Comparison of ENCODE assay signal across 12 cellular contexts in the genomic region with DNA sequence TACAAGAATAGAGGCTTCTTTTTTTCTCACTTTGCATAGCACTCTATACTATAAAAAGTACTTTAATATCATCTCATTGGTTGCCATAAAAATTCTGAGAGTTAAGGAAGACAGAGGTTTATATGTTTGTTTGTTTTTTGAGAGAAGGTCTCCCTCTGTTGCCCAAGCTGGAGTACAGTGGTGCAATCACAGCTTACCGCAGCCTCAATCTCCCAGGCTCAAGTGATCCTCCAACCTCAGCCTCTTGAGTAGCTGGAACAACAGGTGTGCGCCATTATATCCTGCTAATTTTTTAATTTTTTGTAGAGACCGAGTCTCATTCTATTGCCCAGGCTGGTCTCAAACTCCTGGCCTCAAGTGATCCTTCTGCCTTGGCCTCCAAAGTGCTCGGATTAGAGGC.
"Had no signal": no experiment of that assay in that cellular context is flagged by ENCODE, and none has a peak within 500 bp of the region (broad histone marks: within the 10 kb centered on the region; RNA-seq: fewer than 3 reads in every experiment).

No MANE protein-coding gene starts in this region.

- H3K36me3 ChIP-seq: pancreas had no signal

- H3K27ac ChIP-seq: pancreas, transverse colon had no signal

- H3K27me3 Mint-ChIP-seq: activated CD4-positive, alpha-beta T cell treated with anti-CD3 and anti-CD28 coated beads, Interleukin-2, amount 10 ng/mL, durations not matched to agents 24 days and 14 days had no signal

- H3K27me3 ChIP-seq: pancreas, transverse colon had no signal

- H3K4me3 Mint-ChIP-seq: activated CD4-positive, alpha-beta T cell treated with anti-CD3 and anti-CD28 coated beads, Interleukin-2, amount 10 ng/mL, durations not matched to agents 24 days and 14 days; stimulated activated effector memory CD8-positive, alpha-beta T cell treated with anti-CD3 and anti-CD28 coated beads, Interleukin-12 subunit alpha, Interleukin-12 subunit beta, amount 100 ng/mL, for 72 hours had no signal

- ATAC-seq: left lobe of liver; pancreas; stimulated activated effector memory CD8-positive, alpha-beta T cell treated with anti-CD3 and anti-CD28 coated beads, Interleukin-12 subunit alpha, Interleukin-12 subunit beta, amount 100 ng/mL, for 72 hours had no signal

- H3K27ac Mint-ChIP-seq: stimulated activated effector memory CD8-positive, alpha-beta T cell treated with anti-CD3 and anti-CD28 coated beads, Interleukin-12 subunit alpha, Interleukin-12 subunit beta, amount 100 ng/mL, for 72 hours had no signal

- DNase-seq: activated CD4-positive, alpha-beta T cell treated with anti-CD3 and anti-CD28 coated beads, Interleukin-2, amount 10 ng/mL, durations not matched to agents 24 days and 14 days; activated CD4-positive, CD25-positive, alpha-beta regulatory T cell; activated naive CD4-positive, alpha-beta T cell treated with anti-CD3 and anti-CD28 coated beads, Interleukin-2, amount 50 U/mL, for 16 hours; activated T-cell treated with anti-CD3 and anti-CD28 coated beads for 4 hours; amniotic stem cell; midbrain; pancreas; stimulated activated CD4-positive, alpha-beta T cell treated with anti-CD3 and anti-CD28 coated beads, Interleukin-12 subunit alpha, Interleukin-12 subunit beta, amount 100 ng/mL, for 4 hours; SW 1271; transverse colon had no signal

- H3K9me3 Mint-ChIP-seq: activated CD4-positive, alpha-beta T cell treated with anti-CD3 and anti-CD28 coated beads, Interleukin-2, amount 10 ng/mL, durations not matched to agents 24 days and 14 days had no signal

- H3K4me3 ChIP-seq: pancreas, transverse colon had no signal

- H3K9me3 ChIP-seq: pancreas, transverse colon had no signal
